17 cellular contexts compared by ENCODE assay signal in genomic region chr5:57231607-57232006, GRCh38. TPM values are rescaled to one million over a fixed set of nuclear protein-coding genes. Genes with fewer than 3 reads are reported as not detected.
DNase-seq lines count a peak whose midpoint lies in the region; TF ChIP-seq lines count a peak whose summit lies in the region.
"Had no signal": no experiment of that assay in that cellular context is flagged by ENCODE, and none has a peak within 500 bp of the region (broad histone marks: within the 10 kb centered on the region; RNA-seq: fewer than 3 reads in every experiment).

No MANE protein-coding gene starts in this region.

- H3K27ac ChIP-seq in 22Rv1 = peak overlapping the region; percentile 51
- H3K27ac ChIP-seq: suprapubic skin had no signal

- H3K4me1 Mint-ChIP-seq in T-helper 2 cell treated with Interferon-gamma antibody and Interleukin-4, amounts not matched to agents 5 μg/mL and 100 μg/mL, for 36 hours (ENCODE audit: low read depth) = peaks cover 23% of the 10 kb centered on the region
- H3K4me1 Mint-ChIP-seq in activated T-helper 2 cell treated with anti-CD3 and anti-CD28 coated beads, Interferon-gamma antibody, Interleukin-2, Interleukin-4, amounts not matched to agents 10 μg/mL and 5 μg/mL and 100 μg/mL, durations not matched to agents 14 hours and 24 hours and 36 hours (ENCODE audit: low read depth) = peaks cover 27% of the 10 kb centered on the region

- peaks cover 52% of the 10 kb centered on the region for H3K36me3 Mint-ChIP-seq in T-helper 2 cell treated with Interferon-gamma antibody and Interleukin-4, amounts not matched to agents 5 μg/mL and 100 μg/mL, for 36 hours (ENCODE audit: low read depth)
- H3K36me3 Mint-ChIP-seq in activated T-helper 2 cell treated with anti-CD3 and anti-CD28 coated beads, Interferon-gamma antibody, Interleukin-2, Interleukin-4, amounts not matched to agents 10 μg/mL and 5 μg/mL and 100 μg/mL, durations not matched to agents 14 hours and 24 hours and 36 hours (ENCODE audit: low read depth) = peaks cover 73% of the 10 kb centered on the region

- TF ChIP-seq CTCF in 22Rv1 (IDR thresholded peaks at IDR 0.05) (no peak), fibroblast of pulmonary artery (IDR thresholded peaks at IDR 0.05; ENCODE audit: low read length, missing control alignments) (no peak)

- intact Hi-C loops in activated T-helper 2 cell treated with anti-CD3 and anti-CD28 coated beads, Interferon-gamma antibody, Interleukin-2, Interleukin-4, amounts not matched to agents 10 μg/mL and 5 μg/mL and 100 μg/mL, durations not matched to agents 14 hours and 24 hours and 36 hours (cut with micrococcal nuclease) = no loop called here

- peak overlapping the region; percentile 39 for H3K27ac Mint-ChIP-seq in T-helper 2 cell treated with Interferon-gamma antibody and Interleukin-4, amounts not matched to agents 5 μg/mL and 100 μg/mL, for 36 hours
- peak overlapping the region; percentile 67 for H3K27ac Mint-ChIP-seq in activated T-helper 2 cell treated with anti-CD3 and anti-CD28 coated beads, Interferon-gamma antibody, Interleukin-2, Interleukin-4, amounts not matched to agents 10 μg/mL and 5 μg/mL and 100 μg/mL, durations not matched to agents 14 hours and 24 hours and 36 hours

- H3K4me3 ChIP-seq in fibroblast of pulmonary artery (replicated peaks; ENCODE audit: low read depth, low read length) = no peak overlapping the region
- H3K4me3 ChIP-seq: suprapubic skin had no signal

- H3K4me3 Mint-ChIP-seq in T-helper 2 cell treated with Interferon-gamma antibody and Interleukin-4, amounts not matched to agents 5 μg/mL and 100 μg/mL, for 36 hours = no peak overlapping the region
- no peak overlapping the region for H3K4me3 Mint-ChIP-seq in activated T-helper 2 cell treated with anti-CD3 and anti-CD28 coated beads, Interferon-gamma antibody, Interleukin-2, Interleukin-4, amounts not matched to agents 10 μg/mL and 5 μg/mL and 100 μg/mL, durations not matched to agents 14 hours and 24 hours and 36 hours (ENCODE audit: low read depth)
- H3K4me3 Mint-ChIP-seq: central memory CD8-positive, alpha-beta T cell had no signal

- DNase-seq in T-helper 2 cell treated with Interferon-gamma antibody and Interleukin-4, amounts not matched to agents 5 μg/mL and 100 μg/mL, for 36 hours (ENCODE audit: low spot score) = no peak
- DNase-seq in T-helper 2 cell (no peak), fibroblast of pulmonary artery (ENCODE audit: low read depth) (peak; percentile 80), NCI-H1436 (lab: John Stamatoyannopoulos, UW) (no peak)
- no peak for DNase-seq in activated T-helper 2 cell treated with anti-CD3 and anti-CD28 coated beads, Interferon-gamma antibody, Interleukin-2, Interleukin-4, amounts not matched to agents 10 μg/mL and 5 μg/mL and 100 μg/mL, durations not matched to agents 14 hours and 24 hours and 36 hours (ENCODE audit: low spot score)
- no peak for DNase-seq in central memory CD4-positive, alpha-beta T cell
- no peak for DNase-seq in NK-92 treated with Interleukin-12 subunit alpha and Interleukin-12 subunit beta, amount 100 ng/mL, for 24 hours (lab: John Stamatoyannopoulos, UW)
- DNase-seq: activated CD4-positive, CD25-positive, alpha-beta regulatory T cell treated with anti-CD3 and anti-CD28 coated beads, Interleukin-2, amount 50 U/mL, for 72 hours; activated effector memory CD4-positive, alpha-beta T cell treated with anti-CD3 and anti-CD28 coated beads, Interleukin-2, amount 50 U/mL, for 16 hours; Kasumi-1; left colon; NCI-H187 treated with DMSO at 0.1 percent for 48 hours; NCI-H524 treated with DMSO at 0.1 percent for 48 hours; SK-N-SH had no signal

- H3K9me3 Mint-ChIP-seq in T-helper 2 cell treated with Interferon-gamma antibody and Interleukin-4, amounts not matched to agents 5 μg/mL and 100 μg/mL, for 36 hours = no peaks in the 10 kb centered on the region
- H3K9me3 Mint-ChIP-seq in activated T-helper 2 cell treated with anti-CD3 and anti-CD28 coated beads, Interferon-gamma antibody, Interleukin-2, Interleukin-4, amounts not matched to agents 10 μg/mL and 5 μg/mL and 100 μg/mL, durations not matched to agents 14 hours and 24 hours and 36 hours = no peaks in the 10 kb centered on the region
- H3K9me3 Mint-ChIP-seq: central memory CD8-positive, alpha-beta T cell had no signal

- no peaks in the 10 kb centered on the region for H3K27me3 Mint-ChIP-seq in T-helper 2 cell treated with Interferon-gamma antibody and Interleukin-4, amounts not matched to agents 5 μg/mL and 100 μg/mL, for 36 hours (ENCODE audit: low read depth)
- H3K27me3 Mint-ChIP-seq in activated T-helper 2 cell treated with anti-CD3 and anti-CD28 coated beads, Interferon-gamma antibody, Interleukin-2, Interleukin-4, amounts not matched to agents 10 μg/mL and 5 μg/mL and 100 μg/mL, durations not matched to agents 14 hours and 24 hours and 36 hours (ENCODE audit: low read depth) = no peaks in the 10 kb centered on the region
- H3K27me3 Mint-ChIP-seq: central memory CD8-positive, alpha-beta T cell had no signal

RNA-seq across cellular contexts. Expression of gene GPBP1, which starts 57.7 kb away (rescaled TPM):
- 87.4 and 92.0 TPM in 2 replicates for total RNA-seq in activated T-helper 2 cell treated with anti-CD3 and anti-CD28 coated beads, Interferon-gamma antibody, Interleukin-2, Interleukin-4, amounts not matched to agents 10 μg/mL and 5 μg/mL and 100 μg/mL, durations not matched to agents 14 hours and 24 hours and 36 hours
